17 cellular contexts compared by ENCODE assay signal in the genomic region with DNA sequence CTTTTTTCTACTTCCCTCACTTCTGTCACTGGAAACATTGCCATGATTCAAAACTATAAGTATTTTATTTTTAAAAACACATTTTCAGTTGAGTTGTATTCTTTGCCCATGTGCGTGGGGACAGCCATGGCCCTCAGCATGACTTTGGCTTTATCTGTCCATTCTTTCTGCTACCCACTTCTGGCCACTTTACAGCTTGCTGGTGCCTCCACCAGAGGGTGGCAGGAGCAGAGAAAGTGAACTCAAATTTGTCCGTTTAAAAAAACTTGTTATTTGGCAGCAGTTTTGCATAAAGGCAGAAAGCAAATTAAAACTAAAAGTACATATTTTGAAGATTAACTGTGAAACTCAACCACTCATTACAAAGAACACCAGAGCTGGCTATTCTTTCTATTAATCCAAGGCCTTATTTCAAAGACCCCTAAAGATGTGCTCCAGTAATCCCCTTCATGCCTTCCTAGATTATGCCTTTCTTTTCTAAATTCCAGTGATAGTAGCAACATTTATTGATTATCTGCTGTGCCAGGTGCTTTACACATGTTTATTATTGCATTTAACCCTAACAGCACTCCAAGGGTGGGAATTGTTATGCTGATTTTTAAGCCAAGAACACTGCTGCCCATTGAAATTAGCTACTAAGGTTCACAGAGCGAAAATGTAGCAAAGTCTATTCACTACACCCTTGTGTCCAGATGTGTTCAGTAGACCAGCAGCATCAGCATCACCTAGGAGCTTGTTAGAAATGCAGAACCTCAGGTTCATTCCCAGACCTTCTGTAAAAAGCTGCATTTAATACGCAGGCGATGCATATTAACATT.
DNase-seq lines count a peak whose midpoint lies in the region; ATAC-seq and TF ChIP-seq lines count a peak whose summit lies in the region.
"Had no signal": no experiment of that assay in that cellular context is flagged by ENCODE, and none has a peak within 500 bp of the region (broad histone marks: within the 10 kb centered on the region; RNA-seq: fewer than 3 reads in every experiment).

No MANE protein-coding gene starts in this region.

- CTCF ChIA-PET in HEK293T (lab: Yijun Ruan, JAX) = interaction anchor here (0.6 to 1.2 kb wide), 2 partner anchors 149 to 295 kb away, joined by 3 read pairs; no protein-coding TSS in a partner anchor
- CTCF ChIA-PET in A673 (lab: Charles Lee) = no interaction called here

- H3K36me3 ChIP-seq in psoas muscle (ENCODE audit: insufficient read depth in 1 of 2, low read depth in 1 of 2) (no peaks in the 10 kb centered on the region), A673 (ENCODE audit: insufficient read depth, low read length, poor library complexity, severe bottlenecking) (no peaks in the 10 kb centered on the region)
- H3K36me3 ChIP-seq: tibial nerve had no signal

- H3K4me3 ChIP-seq in fibroblast of pulmonary artery (replicated peaks; ENCODE audit: low read depth, low read length) (no peak overlapping the region), psoas muscle (no peak overlapping the region), A673 (ENCODE audit: low read depth, low read length, poor library complexity, severe bottlenecking) (no peak overlapping the region)
- H3K4me3 ChIP-seq: mucosa of descending colon, tibial nerve had no signal

- POLR2A ChIA-PET in HEK293T (lab: Yijun Ruan, JAX) (no interaction called here), A673 (lab: Charles Lee; ENCODE audit: low non-redundant PET) (no interaction called here)

- H3K27ac ChIP-seq in VCaP (no peak overlapping the region), psoas muscle (no peak overlapping the region), A673 (ENCODE audit: low read depth, low read length, poor library complexity, severe bottlenecking) (no peak overlapping the region)
- H3K27ac ChIP-seq: HL-60, tibial nerve had no signal

- intact Hi-C loops in psoas muscle (cut with DNase I) = loop anchor here in 1 of 2 donors (5.0 to 10.0 kb wide), 2 partner anchors 95 to 137 kb away; no protein-coding TSS in a partner anchor
- intact Hi-C loops in A673 (cut with micrococcal nuclease; ENCODE audit: unreplicated experiment) = no loop called here

- H3K9me3 ChIP-seq in psoas muscle (no peaks in the 10 kb centered on the region), A673 (ENCODE audit: low read depth, low read length, poor library complexity, severe bottlenecking) (no peaks in the 10 kb centered on the region)
- H3K9me3 ChIP-seq: mucosa of descending colon, tibial nerve had no signal

- DNase-seq in HEK293T (ENCODE audit: extremely low spot score) = peak; percentile 12
- DNase-seq in fibroblast of pulmonary artery (ENCODE audit: low read depth) = no peak
- no peak for DNase-seq in psoas muscle
- no peak for DNase-seq in nephron progenitor cell
- no peak for DNase-seq in A673 (ENCODE audit: low spot score)
- DNase-seq in HuH-7 (ENCODE audit: low spot score) = no peak
- no peak for DNase-seq in stimulated activated naive CD8-positive, alpha-beta T cell treated with anti-CD3 and anti-CD28 coated beads, Interleukin-15, amount 100 ng/mL, for 72 hours
- DNase-seq: CD4-positive, CD25-positive, alpha-beta regulatory T cell; DND-41; H7; mucosa of descending colon; NCI-H1694 treated with DMSO at 0.1 percent for 48 hours; NCI-H524 had no signal

- WGBS in psoas muscle, 3 donors = 79 to 83% (median 79%) methylated on average over 5 of the region's 5 CpGs

- no peak overlapping the region for H3K27ac Mint-ChIP-seq in nephron progenitor cell
- no peak overlapping the region for H3K27ac Mint-ChIP-seq in stimulated activated naive CD8-positive, alpha-beta T cell treated with anti-CD3 and anti-CD28 coated beads, Interleukin-15, amount 100 ng/mL, for 72 hours
- H3K27ac Mint-ChIP-seq: CD4-positive, CD25-positive, alpha-beta regulatory T cell; T-helper 2 cell treated with Interferon-gamma antibody and Interleukin-4, amounts not matched to agents 5 μg/mL and 100 μg/mL, for 36 hours had no signal

- no peaks in the 10 kb centered on the region for H3K27me3 ChIP-seq in psoas muscle (ENCODE audit: insufficient read depth in 3 of 3, low read length in 2 of 3)
- H3K27me3 ChIP-seq in A673 (replicated peaks; ENCODE audit: insufficient read depth, low read depth, low read length, poor library complexity) = no peaks in the 10 kb centered on the region
- H3K27me3 ChIP-seq: tibial nerve had no signal

- BruUV-seq in A673 (replicated peaks; lab: Mats Ljungman, UMichigan) = no TSS peak

- H3K4me3 Mint-ChIP-seq in nephron progenitor cell = no peak overlapping the region
- H3K4me3 Mint-ChIP-seq in stimulated activated naive CD8-positive, alpha-beta T cell treated with anti-CD3 and anti-CD28 coated beads, Interleukin-15, amount 100 ng/mL, for 72 hours = no peak overlapping the region
- H3K4me3 Mint-ChIP-seq: CD4-positive, CD25-positive, alpha-beta regulatory T cell; T-helper 2 cell treated with Interferon-gamma antibody and Interleukin-4, amounts not matched to agents 5 μg/mL and 100 μg/mL, for 36 hours had no signal

- H3K4me1 ChIP-seq in psoas muscle (peaks cover 16% of the 10 kb centered on the region), A673 (ENCODE audit: insufficient read depth, low read length, poor library complexity, severe bottlenecking) (no peaks in the 10 kb centered on the region)

- no peak for ATAC-seq in psoas muscle
- ATAC-seq in stimulated activated naive CD8-positive, alpha-beta T cell treated with anti-CD3 and anti-CD28 coated beads, Interleukin-15, amount 100 ng/mL, for 72 hours = no peak
- ATAC-seq: mucosa of descending colon had no signal

- TF ChIP-seq CTCF in VCaP (conservative IDR thresholded peaks at IDR 0.05) (peak; percentile 54), fibroblast of pulmonary artery (IDR thresholded peaks at IDR 0.05; ENCODE audit: low read length, missing control alignments) (peak; percentile 13), psoas muscle (IDR thresholded peaks at IDR 0.05) (peak; percentile 15), nephron progenitor cell (IDR thresholded peaks at IDR 0.05) (no peak), A673 (conservative IDR thresholded peaks at IDR 0.05; ENCODE audit: low read depth, low read length) (no peak)

- H3K9me3 Mint-ChIP-seq in nephron progenitor cell = no peaks in the 10 kb centered on the region
- no peaks in the 10 kb centered on the region for H3K9me3 Mint-ChIP-seq in stimulated activated naive CD8-positive, alpha-beta T cell treated with anti-CD3 and anti-CD28 coated beads, Interleukin-15, amount 100 ng/mL, for 72 hours
- H3K9me3 Mint-ChIP-seq: T-helper 2 cell treated with Interferon-gamma antibody and Interleukin-4, amounts not matched to agents 5 μg/mL and 100 μg/mL, for 36 hours had no signal

- no peaks in the 10 kb centered on the region for H3K27me3 Mint-ChIP-seq in nephron progenitor cell (ENCODE audit: low read depth, poor library complexity)
- H3K27me3 Mint-ChIP-seq in stimulated activated naive CD8-positive, alpha-beta T cell treated with anti-CD3 and anti-CD28 coated beads, Interleukin-15, amount 100 ng/mL, for 72 hours = no peaks in the 10 kb centered on the region
- H3K27me3 Mint-ChIP-seq: CD4-positive, CD25-positive, alpha-beta regulatory T cell had no signal

- no peaks in the 10 kb centered on the region for H3K4me1 Mint-ChIP-seq in nephron progenitor cell
- no peaks in the 10 kb centered on the region for H3K4me1 Mint-ChIP-seq in stimulated activated naive CD8-positive, alpha-beta T cell treated with anti-CD3 and anti-CD28 coated beads, Interleukin-15, amount 100 ng/mL, for 72 hours
- H3K4me1 Mint-ChIP-seq: CD4-positive, CD25-positive, alpha-beta regulatory T cell had no signal

- H3K36me3 Mint-ChIP-seq in nephron progenitor cell (ENCODE audit: low read depth) = no peaks in the 10 kb centered on the region
- H3K36me3 Mint-ChIP-seq: CD4-positive, CD25-positive, alpha-beta regulatory T cell had no signal

TF ChIP-seq in HEK293T, 16 proteins besides CTCF, POLR2A, EP300 and RAD21:
- TF ChIP-seq L3MBTL2 (conservative IDR thresholded peaks at IDR 0.05) = no peak
- TF ChIP-seq FOXK2 (IDR thresholded peaks at IDR 0.05) = no peak
- no peak for TF ChIP-seq SP1 (IDR thresholded peaks at IDR 0.05)
- no peak for TF ChIP-seq BHLHE40 (IDR thresholded peaks at IDR 0.05; ENCODE audit: borderline replicate concordance)
- no peak for TF ChIP-seq SUZ12 (IDR thresholded peaks at IDR 0.05)
- no peak for TF ChIP-seq LEF1 (IDR thresholded peaks at IDR 0.05; ENCODE audit: borderline replicate concordance)
- TF ChIP-seq HDGF (IDR thresholded peaks at IDR 0.05; ENCODE audit: borderline replicate concordance) = no peak
- TF ChIP-seq CTBP1 (IDR thresholded peaks at IDR 0.05; ENCODE audit: borderline replicate concordance) = no peak
- no peak for TF ChIP-seq FOXM1 (IDR thresholded peaks at IDR 0.05; ENCODE audit: borderline replicate concordance)

Comparison
In these comparisons a context has a peak if more than half of its experiments do, and no peak if none do; other contexts are left out.
1. CTCF ChIP-seq: peak in VCaP (single experiment), fibroblast of pulmonary artery (single experiment) and psoas muscle (single experiment); none in nephron progenitor cell (single experiment) and A673 (single experiment).